Comparison of ENCODE assay signal across 32 cellular contexts in genomic region chr2:221476195-221476594, GRCh38.
"Had no signal": no experiment of that assay in that cellular context is flagged by ENCODE, and none has a peak within 500 bp of the region (broad histone marks: within the 10 kb centered on the region; RNA-seq: fewer than 3 reads in every experiment).

No MANE protein-coding gene starts in this region.

- H3K4me1 Mint-ChIP-seq: naive thymus-derived CD8-positive, alpha-beta T cell; stimulated activated memory B cell treated with anti-CD40 and anti-IgM and Interleukin-4, amounts not matched to agents 10 μg/mL and 1 μg/mL and 100 μg/mL, for 72 hours; stimulated activated naive CD8-positive, alpha-beta T cell treated with anti-CD3 and anti-CD28 coated beads, Interleukin-15, amount 100 ng/mL, for 72 hours had no signal

- H3K36me3 Mint-ChIP-seq: naive thymus-derived CD8-positive, alpha-beta T cell; natural killer cell treated with Interleukin-12 subunit alpha and Interleukin-12 subunit beta and Interleukin-15 and Interleukin-18, amount 100 ng/mL, for 72 hours; stimulated activated memory B cell treated with anti-CD40 and anti-IgM and Interleukin-4, amounts not matched to agents 10 μg/mL and 1 μg/mL and 100 μg/mL, for 72 hours had no signal

- H2AFZ ChIP-seq: parathyroid adenoma had no signal

- H3K4me3 ChIP-seq: ovary, psoas muscle, skin epidermis, smooth muscle cell, spleen, suprapubic skin, testis, tibial artery, transverse colon, upper lobe of right lung, uterus had no signal

- H3K27me3 Mint-ChIP-seq: natural killer cell treated with Interleukin-12 subunit alpha and Interleukin-12 subunit beta and Interleukin-15 and Interleukin-18, amount 100 ng/mL, for 72 hours; progenitor cell of endocrine pancreas; stimulated activated memory B cell treated with anti-CD40 and anti-IgM and Interleukin-4, amounts not matched to agents 10 μg/mL and 1 μg/mL and 100 μg/mL, for 72 hours; stimulated activated naive CD8-positive, alpha-beta T cell treated with anti-CD3 and anti-CD28 coated beads, Interleukin-15, amount 100 ng/mL, for 72 hours; type B pancreatic cell had no signal

- H3K4me3 Mint-ChIP-seq: naive thymus-derived CD8-positive, alpha-beta T cell; natural killer cell treated with Interleukin-12 subunit alpha and Interleukin-12 subunit beta and Interleukin-15 and Interleukin-18, amount 100 ng/mL, for 72 hours; nephron progenitor cell; neural crest cell; stimulated activated memory B cell treated with anti-CD40 and anti-IgM and Interleukin-4, amounts not matched to agents 10 μg/mL and 1 μg/mL and 100 μg/mL, for 72 hours; stimulated activated naive CD8-positive, alpha-beta T cell treated with anti-CD3 and anti-CD28 coated beads, Interleukin-15, amount 100 ng/mL, for 72 hours; type B pancreatic cell had no signal

- H3K4me2 ChIP-seq: smooth muscle cell had no signal

- H3K9ac ChIP-seq: parathyroid adenoma had no signal

- H3K27ac ChIP-seq: ovary, parathyroid adenoma, psoas muscle, skin epidermis, spleen, suprapubic skin, testis, tibial artery, transverse colon, upper lobe of right lung, uterus had no signal

- H3K79me2 ChIP-seq: parathyroid adenoma had no signal

- H3K27ac Mint-ChIP-seq: naive thymus-derived CD8-positive, alpha-beta T cell; natural killer cell treated with Interleukin-12 subunit alpha and Interleukin-12 subunit beta and Interleukin-15 and Interleukin-18, amount 100 ng/mL, for 72 hours; nephron progenitor cell; progenitor cell of endocrine pancreas; stimulated activated memory B cell treated with anti-CD40 and anti-IgM and Interleukin-4, amounts not matched to agents 10 μg/mL and 1 μg/mL and 100 μg/mL, for 72 hours; stimulated activated naive CD8-positive, alpha-beta T cell treated with anti-CD3 and anti-CD28 coated beads, Interleukin-15, amount 100 ng/mL, for 72 hours; type B pancreatic cell had no signal

- ATAC-seq: naive thymus-derived CD8-positive, alpha-beta T cell; natural killer cell treated with Interleukin-12 subunit alpha and Interleukin-12 subunit beta and Interleukin-15 and Interleukin-18, amount 100 ng/mL, for 72 hours; right cardiac atrium; sciatic nerve; stimulated activated memory B cell treated with anti-CD40 and anti-IgM and Interleukin-4, amounts not matched to agents 10 μg/mL and 1 μg/mL and 100 μg/mL, for 72 hours; stimulated activated naive CD8-positive, alpha-beta T cell treated with anti-CD3 and anti-CD28 coated beads, Interleukin-15, amount 100 ng/mL, for 72 hours; stimulated activated naive CD8-positive, alpha-beta T cell treated with anti-CD3 and anti-CD28 coated beads, Interleukin-15, Interleukin-2, amounts not matched to agents 100 U/mL and 50 U/mL, for 24 hours; upper lobe of right lung had no signal

- H3K36me3 ChIP-seq: ovary, spleen, suprapubic skin, tibial artery, transverse colon, upper lobe of right lung, uterus had no signal

- H3K27me3 ChIP-seq: ovary, spleen, suprapubic skin, testis, tibial artery, transverse colon, upper lobe of right lung, uterus had no signal

- H3K4me1 ChIP-seq: spleen, testis, upper lobe of right lung had no signal

- H3K9me3 ChIP-seq: ovary, psoas muscle, spleen, suprapubic skin, testis, tibial artery, transverse colon, upper lobe of right lung, uterus had no signal

- H3K9me3 Mint-ChIP-seq: natural killer cell treated with Interleukin-12 subunit alpha and Interleukin-12 subunit beta and Interleukin-15 and Interleukin-18, amount 100 ng/mL, for 72 hours; nephron progenitor cell; neural crest cell; stimulated activated memory B cell treated with anti-CD40 and anti-IgM and Interleukin-4, amounts not matched to agents 10 μg/mL and 1 μg/mL and 100 μg/mL, for 72 hours; stimulated activated naive CD8-positive, alpha-beta T cell treated with anti-CD3 and anti-CD28 coated beads, Interleukin-15, amount 100 ng/mL, for 72 hours; type B pancreatic cell had no signal

- DNase-seq: naive thymus-derived CD8-positive, alpha-beta T cell; nephron progenitor cell; occipital lobe; ovary; posterior cingulate gyrus; psoas muscle; right cardiac atrium; spleen; stimulated activated CD4-positive, alpha-beta T cell treated with anti-CD3 and anti-CD28 coated beads, Interleukin-12 subunit alpha, Interleukin-12 subunit beta, amount 100 ng/mL, for 4 hours; stimulated activated CD4-positive, alpha-beta T cell treated with anti-CD3 and anti-CD28 coated beads, Interleukin-1b, Interleukin-23, amount 100 ng/mL, for 48 hours; stimulated activated CD4-positive, alpha-beta T cell treated with anti-CD3 and anti-CD28 coated beads, Interleukin-4, amount 100 ng/mL, for 1 hour; stimulated activated CD4-positive, alpha-beta T cell treated with anti-CD3 and anti-CD28 coated beads, Interleukin-4, amount 100 ng/mL, for 4 hours; stimulated activated CD8-positive, alpha-beta memory T cell treated with anti-CD3 and anti-CD28 coated beads, Interleukin-4, amount 100 ng/mL, for 48 hours; stimulated activated naive CD4-positive, alpha-beta T cell; stimulated activated naive CD8-positive, alpha-beta T cell treated with anti-CD3 and anti-CD28 coated beads, Interleukin-15, amount 100 ng/mL, for 72 hours; stimulated activated naive CD8-positive, alpha-beta T cell treated with anti-CD3 and anti-CD28 coated beads, Interleukin-15, Interleukin-2, amounts not matched to agents 100 U/mL and 50 U/mL, for 24 hours; substantia nigra; testis; tibial artery; transverse colon; upper lobe of right lung; uterus had no signal
